8 cellular contexts compared by ENCODE assay signal in genomic region chr2:199463708-199464613, GRCh38. TPM values are rescaled to one million over a fixed set of nuclear protein-coding genes. Genes with fewer than 3 reads are reported as not detected.
DNase-seq lines count a peak whose midpoint lies in the region; ATAC-seq, FAIRE-seq and TF ChIP-seq lines count a peak whose summit lies in the region.

No MANE protein-coding gene starts in this region.

- FAIRE-seq in GM12891 (lab: Jason Lieb, UNC) (no peak), HTR-8/SVneo (lab: Jason Lieb, UNC) (no peak)

- H3K27ac Mint-ChIP-seq in IgD-negative memory B cell (peak overlapping the region in 2 of 3 donors; percentile 53 to 82), natural killer cell (no peak overlapping the region), progenitor cell of endocrine pancreas (no peak overlapping the region)

- H3K36me3 Mint-ChIP-seq in IgD-negative memory B cell (no peaks in the 10 kb centered on the region), natural killer cell (peaks cover 18% of the 10 kb centered on the region), progenitor cell of endocrine pancreas (ENCODE audit: insufficient read depth) (no peaks in the 10 kb centered on the region)

- H3K4me1 Mint-ChIP-seq in IgD-negative memory B cell (peaks cover 11 to 18% (median 12%) of the 10 kb centered on the region in 3 donors), natural killer cell (peaks cover 13 to 24% of the 10 kb centered on the region in 2 donors), progenitor cell of endocrine pancreas (ENCODE audit: low read depth) (peaks cover 10% of the 10 kb centered on the region)

- peaks cover 0 to 88% (median 66%) of the 10 kb centered on the region in 45 donors for H3K27me3 ChIP-seq in dorsolateral prefrontal cortex

- peak; percentile 61 for DNase-seq in AG08395 (ENCODE audit: low spot score)
- peak in 3 of 10 donors; percentile 20 to 52 (median 32) for DNase-seq in dorsolateral prefrontal cortex
- DNase-seq in natural killer cell = no peak
- no peak for DNase-seq in GM12891 (ENCODE audit: insufficient read length, low spot score)
- DNase-seq in central memory CD4-positive, alpha-beta T cell = no peak
- no peak for DNase-seq in HTR-8/SVneo (ENCODE audit: insufficient read length, low spot score)
- no peak for DNase-seq in progenitor cell of endocrine pancreas (ENCODE audit: low spot score, unreplicated experiment)

- TF ChIP-seq POLR2A in GM12891 (IDR thresholded peaks at IDR 0.05; ENCODE audit: low read depth, low read length) = no peak

- H3K4me3 Mint-ChIP-seq in IgD-negative memory B cell = peak overlapping the region in 1 of 4 donors; percentile 63
- peak overlapping the region; percentile 17 for H3K4me3 Mint-ChIP-seq in natural killer cell
- H3K4me3 Mint-ChIP-seq in progenitor cell of endocrine pancreas (ENCODE audit: low read depth) = no peak overlapping the region

- no peak for ATAC-seq in natural killer cell

- H3K27ac ChIP-seq in dorsolateral prefrontal cortex = peak overlapping the region in 57 of 59 donors; percentile 30 to 96 (median 85)

- TF ChIP-seq CTCF in dorsolateral prefrontal cortex (IDR thresholded peaks at IDR 0.05 in 54 of 56, conservative IDR thresholded peaks at IDR 0.05 in 2 of 56; ENCODE audit: low read depth in 1 of 56, partially characterized antibody in 56 of 56) = peak in 19 of 56 donors; percentile 0 to 48 (median 9)
- TF ChIP-seq CTCF in natural killer cell (IDR thresholded peaks at IDR 0.05) = no peak
- no peak for TF ChIP-seq CTCF in progenitor cell of endocrine pancreas (IDR thresholded peaks at IDR 0.05; ENCODE audit: unreplicated experiment)

- peaks cover 64% of the 10 kb centered on the region for H3K27me3 Mint-ChIP-seq in IgD-negative memory B cell
- H3K27me3 Mint-ChIP-seq in natural killer cell (ENCODE audit: low read depth in 2 of 2) = peaks cover 56 to 67% of the 10 kb centered on the region in 2 donors
- peaks cover 89% of the 10 kb centered on the region for H3K27me3 Mint-ChIP-seq in progenitor cell of endocrine pancreas

- peak overlapping the region; percentile 47 to 99 (median 85) for H3K4me3 ChIP-seq in dorsolateral prefrontal cortex

- H3K9me3 Mint-ChIP-seq in IgD-negative memory B cell (peaks cover 4 to 20% (median 12%) of the 10 kb centered on the region in 3 donors), natural killer cell (peaks cover 2 to 5% of the 10 kb centered on the region in 2 donors), progenitor cell of endocrine pancreas (ENCODE audit: low read depth) (no peaks in the 10 kb centered on the region)

- intact Hi-C loops in dorsolateral prefrontal cortex (cut with DNase I) (loop anchor here (5.0 to 10.0 kb wide), 7 partner anchors 199 to 1147 kb away; partner anchors contain the start of gene FTCDNL1 (in 2 of the 2)), natural killer cell (cut with micrococcal nuclease) (loop anchor here (10.0 kb wide), 1 partner anchor 1139 kb away; no protein-coding TSS in a partner anchor)

TF ChIP-seq in GM12891, 5 proteins besides CTCF, POLR2A, EP300 and RAD21:
- no peak for TF ChIP-seq POLR2AphosphoS5 (IDR thresholded peaks at IDR 0.05; ENCODE audit: low read depth, low read length)
- TF ChIP-seq POU2F2 (IDR thresholded peaks at IDR 0.05; ENCODE audit: low read depth, low read length) = no peak
- no peak for TF ChIP-seq PAX5 (IDR thresholded peaks at IDR 0.05; ENCODE audit: insufficient read depth, low read length, severe bottlenecking)
- no peak for TF ChIP-seq TAF1 (IDR thresholded peaks at IDR 0.05; ENCODE audit: low read depth, low read length)
- TF ChIP-seq SPI1 (IDR thresholded peaks at IDR 0.05; ENCODE audit: low read depth, low read length) = no peak

RNA-seq across cellular contexts. Expression of gene SATB2, which starts 6.2 kb away (rescaled TPM):
- polyA plus RNA-seq in IgD-negative memory B cell = not detected
- total RNA-seq in dorsolateral prefrontal cortex (100 to 1,000 TPM in 117 of 120 experiments, 10 to 100 TPM in 3; 77.2 to 202 (median 149) TPM), natural killer cell (1 to 10 TPM in 1 of 3 donors, under 1 TPM in 2; 0.73 to 2.8 (median 0.79) TPM), progenitor cell of endocrine pancreas (4.4 and 4.7 TPM in 2 replicates)
- 0.01 TPM for polyA plus RNA-seq in GM12891 (2012; ENCODE audit: low read depth, missing spikeins)

Comparison
In these comparisons a context has a peak if more than half of its experiments do, and no peak if none do; other contexts are left out.
1. H3K27ac Mint-ChIP-seq: peak in IgD-negative memory B cell (2 of 3); none in natural killer cell (0 of 2) and progenitor cell of endocrine pancreas (single experiment).
2. RNA of gene SATB2, which starts 6.2 kb away (total RNA-seq): 77.2 to 202 TPM in dorsolateral prefrontal cortex; 4.4 to 4.7 TPM in progenitor cell of endocrine pancreas and 0.73 to 2.8 TPM in natural killer cell; every median in the first group is over 10 times any median in the second.